In genomic region chrX:153609917-153610833, GRCh38 we compare ENCODE assay signal across 8 cellular contexts. TPM values are rescaled to one million over a fixed set of nuclear protein-coding genes. Genes with fewer than 3 reads are reported as not detected.
DNase-seq lines count a peak whose midpoint lies in the region; ATAC-seq and TF ChIP-seq lines count a peak whose summit lies in the region.

No MANE protein-coding gene starts in this region.

- peak overlapping the region; percentile 74 for H2AFZ ChIP-seq in neuron (ENCODE audit: low read depth, low read length)

- intact Hi-C loops in Panc1 (cut with micrococcal nuclease; ENCODE audit: unreplicated experiment): loop anchor here (5.0 kb wide), 1 partner anchor 57 kb away; no protein-coding TSS in a partner anchor

- peaks cover 14% of the 10 kb centered on the region for H3K4me1 Mint-ChIP-seq in stimulated activated naive CD8-positive, alpha-beta T cell treated with anti-CD3 and anti-CD28 coated beads, Interleukin-15, Interleukin-2, amounts not matched to agents 100 ng/mL and 50 ng/mL, for 24 hours (ENCODE audit: low read depth)

- ATAC-seq in Panc1: peak; percentile 96

- CTCF ChIA-PET in Panc1 (lab: Charles Lee): interaction anchor here (0.6 to 1.7 kb wide), 3 partner anchors 36 to 57 kb away, joined by 3 to 4 read pairs (median 3); no protein-coding TSS in a partner anchor

- no peaks in the 10 kb centered on the region for H3K4me1 ChIP-seq in Panc1 (ENCODE audit: control insufficient read depth, insufficient read depth, low read length)
- H3K4me1 ChIP-seq in neuron (ENCODE audit: insufficient read depth, low read length): peaks cover 12% of the 10 kb centered on the region

- BruUV-seq in Panc1 (replicated peaks; lab: Mats Ljungman, UMichigan): no TSS peak

- H3K4me3 Mint-ChIP-seq in stimulated activated naive CD8-positive, alpha-beta T cell treated with anti-CD3 and anti-CD28 coated beads, Interleukin-15, Interleukin-2, amounts not matched to agents 100 ng/mL and 50 ng/mL, for 24 hours: peak overlapping the region; percentile 61

- H3K27me3 ChIP-seq in Panc1 (ENCODE audit: control insufficient read depth, insufficient read depth, low read length) (peaks cover 6% of the 10 kb centered on the region), neuron (ENCODE audit: insufficient read depth, low read length) (peaks cover 21% of the 10 kb centered on the region)

- POLR2A ChIA-PET in Panc1 (lab: Charles Lee): no interaction called here

- DNase-seq in GM12864 (ENCODE audit: low read depth) (peak; percentile 27), HPDE6-E6E7 (ENCODE audit: extremely low spot score) (peak; percentile 71), Panc1 (ENCODE audit: low read depth, low spot score) (no peak), fibroblast of the conjunctiva (ENCODE audit: low read depth) (peak; percentile 21), T1000 (lab: John Stamatoyannopoulos, UW) (no peak)
- DNase-seq in activated effector memory CD4-positive, alpha-beta T cell treated with Interleukin-2 at 50 U/mL for 16 hours: peak; percentile 69

- no peaks in the 10 kb centered on the region for H3K36me3 Mint-ChIP-seq in stimulated activated naive CD8-positive, alpha-beta T cell treated with anti-CD3 and anti-CD28 coated beads, Interleukin-15, Interleukin-2, amounts not matched to agents 100 ng/mL and 50 ng/mL, for 24 hours (ENCODE audit: low read depth)

- H3K36me3 ChIP-seq in Panc1 (ENCODE audit: control insufficient read depth, insufficient read depth, low read length): no peaks in the 10 kb centered on the region
- H3K36me3 ChIP-seq in neuron (ENCODE audit: insufficient read depth, low read length): no peaks in the 10 kb centered on the region

- H3K9me3 Mint-ChIP-seq in stimulated activated naive CD8-positive, alpha-beta T cell treated with anti-CD3 and anti-CD28 coated beads, Interleukin-15, Interleukin-2, amounts not matched to agents 100 ng/mL and 50 ng/mL, for 24 hours: no peaks in the 10 kb centered on the region

- no peaks in the 10 kb centered on the region for H3K9me3 ChIP-seq in Panc1 (ENCODE audit: control insufficient read depth, insufficient read depth, low read depth, low read length)
- peaks cover 3% of the 10 kb centered on the region for H3K9me3 ChIP-seq in neuron (ENCODE audit: low read length)

- TF ChIP-seq CTCF in GM12864 (IDR thresholded peaks at IDR 0.05; ENCODE audit: low read depth, low read length, missing control alignments): peak; percentile 82
- TF ChIP-seq CTCF in Panc1 (IDR thresholded peaks at IDR 0.05): peak; percentile 90

- H3K27me3 Mint-ChIP-seq in stimulated activated naive CD8-positive, alpha-beta T cell treated with anti-CD3 and anti-CD28 coated beads, Interleukin-15, Interleukin-2, amounts not matched to agents 100 ng/mL and 50 ng/mL, for 24 hours: no peaks in the 10 kb centered on the region

- H3K4me3 ChIP-seq in GM12864 (ENCODE audit: low read depth, low read length): peak overlapping the region; percentile 9
- peak overlapping the region; percentile 18 to 29 for H3K4me3 ChIP-seq in Panc1 (ENCODE audit: low read depth in 2 of 2, low read length in 2 of 2)
- peak overlapping the region; percentile 42 for H3K4me3 ChIP-seq in neuron (ENCODE audit: low read length)

- H3K27ac Mint-ChIP-seq in stimulated activated naive CD8-positive, alpha-beta T cell treated with anti-CD3 and anti-CD28 coated beads, Interleukin-15, Interleukin-2, amounts not matched to agents 100 ng/mL and 50 ng/mL, for 24 hours: peak overlapping the region; percentile 45

- in situ Hi-C loops in Panc1 (cut with HindIII; ENCODE audit: low pct_unique_long_range_greater_than_20kb, low sequenced_read_pairs): no loop called here

- no peak overlapping the region for H3K27ac ChIP-seq in Panc1 (ENCODE audit: low read length)

RNA-seq across cellular contexts. Expression of gene CCNQ, which starts 11.2 kb away (rescaled TPM):
- 42.1 TPM for total RNA-seq in Panc1 (2021; ENCODE audit: unreplicated experiment)
- polyA plus RNA-seq in Panc1 (2012; ENCODE audit: insufficient read length): 49.4 TPM

RNA-seq across cellular contexts. Expression of gene DUSP9, which starts 36.8 kb away (rescaled TPM):
- total RNA-seq in Panc1 (2021; ENCODE audit: unreplicated experiment): 7.1 TPM
- polyA plus RNA-seq in Panc1 (2012; ENCODE audit: insufficient read length): 9.8 TPM

Comparison
In these comparisons a context has a peak if more than half of its experiments do, and no peak if none do; other contexts are left out.
1. DNase-seq: peak in GM12864 (single experiment), HPDE6-E6E7 (single experiment), activated effector memory CD4-positive, alpha-beta T cell treated with Interleukin-2 at 50 U/mL for 16 hours (single experiment) and fibroblast of the conjunctiva (single experiment); none in Panc1 (single experiment) and T1000 (single experiment).
2. Peak in every context shown above with its lines, with median percentiles within 50 percentile points of each other: H3K4me3 ChIP-seq.